8 cellular contexts compared by ENCODE assay signal in genomic region chr1:37595440-37596181, GRCh38. TPM values are rescaled to one million over a fixed set of nuclear protein-coding genes. Genes with fewer than 3 reads are reported as not detected.
DNase-seq lines count a peak whose midpoint lies in the region; ATAC-seq and TF ChIP-seq lines count a peak whose summit lies in the region.

Gene GNL2, minus strand, starts transcription at chr1:37595937. Its CDS starts 115 bp downstream, at chr1:37595822.

- peak in 1 of 2 donors; percentile 14 for TF ChIP-seq RAD21 in liver (IDR thresholded peaks at IDR 0.05)

- peak within 1 kb of the TSS; percentile 78 to 97 for H3K9ac ChIP-seq in liver (ENCODE audit: low read depth in 1 of 2, low read length in 2 of 2)

- ATAC-seq in GM19395 (IDR thresholded peaks at IDR 0.05; ENCODE audit: unreplicated experiment) (peak; percentile 96), HG03565 (IDR thresholded peaks at IDR 0.05; ENCODE audit: unreplicated experiment) (peak; percentile 94)

- no peaks in the 10 kb centered on the region for H3K9me3 ChIP-seq in liver (ENCODE audit: control insufficient read depth in 4 of 4, low read length in 3 of 4)

- peak within 1 kb of the TSS; percentile 88 for H3K27ac ChIP-seq in C4-2B
- peak within 1 kb of the TSS; percentile 72 to 84 for H3K27ac ChIP-seq in liver (ENCODE audit: low read depth in 1 of 2, low read length in 2 of 2)

- H3K36me3 ChIP-seq in liver (ENCODE audit: control insufficient read depth in 4 of 4, insufficient read depth in 3 of 4, low read depth in 1 of 4, low read length in 3 of 4) = peaks cover under 1 to 21% (median 15%) of the 10 kb centered on the region in 4 donors

- H3K4me3 ChIP-seq in liver (ENCODE audit: low read depth in 1 of 3, low read length in 3 of 3) = peak within 1 kb of the TSS; percentile 75 to 100 (median 97)

- peak; percentile 99 for DNase-seq in NCI-H774 (lab: John Stamatoyannopoulos, UW)
- DNase-seq in activated CD4-positive, alpha-beta T cell treated with anti-CD3 and anti-CD28 coated beads, Interleukin-2, amount 50 U/mL, for 48 hours = peak; percentile 97
- peak; percentile 94 to 97 for DNase-seq in dermis microvascular lymphatic vessel endothelial cell (ENCODE audit: low read depth in 2 of 2)
- DNase-seq in stimulated activated CD4-positive, alpha-beta T cell treated with anti-CD3 and anti-CD28 coated beads, Interleukin-4, amount 100 ng/mL, for 24 hours = peak; percentile 96

- H3K4me1 ChIP-seq in liver (ENCODE audit: control insufficient read depth in 4 of 4, insufficient read depth in 4 of 4, low read length in 3 of 4) = peaks cover 4 to 19% (median 18%) of the 10 kb centered on the region in 4 donors

- WGBS in liver = under 1% methylated on average over 51 of the region's 51 CpGs

- no peaks in the 10 kb centered on the region for H3K27me3 ChIP-seq in liver (ENCODE audit: control insufficient read depth in 4 of 4, insufficient read depth in 4 of 4, low read length in 3 of 4)

- TF ChIP-seq CTCF in C4-2B (conservative IDR thresholded peaks at IDR 0.05) = no peak
- TF ChIP-seq CTCF in liver (IDR thresholded peaks at IDR 0.05; ENCODE audit: low read depth, low read length, missing input control) = no peak

TF ChIP-seq in liver, 16 proteins besides CTCF, POLR2A, EP300 and RAD21:
- no peak for TF ChIP-seq HNF4G (IDR thresholded peaks at IDR 0.05)
- TF ChIP-seq HNF4A (conservative IDR thresholded peaks at IDR 0.05) = peak in 1 of 2 donors; percentile 7
- TF ChIP-seq NR2F2 (IDR thresholded peaks at IDR 0.05) = no peak
- no peak for TF ChIP-seq REST (IDR thresholded peaks at IDR 0.05)
- no peak for TF ChIP-seq ZBTB33 (IDR thresholded peaks at IDR 0.05)
- TF ChIP-seq EGR1 (IDR thresholded peaks at IDR 0.05; ENCODE audit: low read depth in 2 of 2) = peak; percentile 79 to 88
- TF ChIP-seq FOXA1 (IDR thresholded peaks at IDR 0.05) = no peak
- peak; percentile 88 to 97 for TF ChIP-seq GABPA (IDR thresholded peaks at IDR 0.05 in 1 of 2, conservative IDR thresholded peaks at IDR 0.05 in 1 of 2)
- no peak for TF ChIP-seq ATF3 (IDR thresholded peaks at IDR 0.05)
- TF ChIP-seq RXRA (IDR thresholded peaks at IDR 0.05) = peak; percentile 63 to 64
- TF ChIP-seq MAX (IDR thresholded peaks at IDR 0.05) = peak; percentile 33
- TF ChIP-seq TAF1 (conservative IDR thresholded peaks at IDR 0.05) = no peak
- TF ChIP-seq SP1 (IDR thresholded peaks at IDR 0.05) = peak; percentile 48
- no peak for TF ChIP-seq JUND (IDR thresholded peaks at IDR 0.05)
- TF ChIP-seq YY1 (IDR thresholded peaks at IDR 0.05) = peak; percentile 35
- TF ChIP-seq FOXA2 (IDR thresholded peaks at IDR 0.05) = no peak

RNA-seq across cellular contexts. Expression of gene GNL2, which starts in this region (rescaled TPM):
- 50.6 and 61.4 TPM in 2 replicates for total RNA-seq in dermis microvascular lymphatic vessel endothelial cell
- total RNA-seq in liver = 10 to 100 TPM; 27.6 to 29.2 TPM
- polyA plus RNA-seq in liver = 10 to 100 TPM; 14.8 to 15.0 TPM

Comparison
In these comparisons a context has a peak if more than half of its experiments do, and no peak if none do; other contexts are left out.
1. Peak in every context shown above with its lines: DNase-seq, ATAC-seq, H3K4me3 ChIP-seq and H3K27ac ChIP-seq.